In genomic region chr2:238924032-238924431, GRCh38 we compare ENCODE assay signal across 19 cellular contexts.
"Had no signal": no experiment of that assay in that cellular context is flagged by ENCODE, and none has a peak within 500 bp of the region (broad histone marks: within the 10 kb centered on the region; RNA-seq: fewer than 3 reads in every experiment).

No MANE protein-coding gene starts in this region.

- H3K27ac ChIP-seq: dorsolateral prefrontal cortex, neutrophil, testis, tibial nerve had no signal

- H3K4me3 ChIP-seq: dorsolateral prefrontal cortex, testis, tibial nerve had no signal

- H3K4me3 Mint-ChIP-seq: natural killer cell treated with Interleukin-12 subunit alpha and Interleukin-12 subunit beta and Interleukin-15 and Interleukin-18, amount 100 ng/mL, for 72 hours; stimulated activated memory B cell treated with anti-CD40 and anti-IgM and Interleukin-4, amounts not matched to agents 10 μg/mL and 1 μg/mL and 100 μg/mL, for 72 hours; stimulated activated naive CD8-positive, alpha-beta T cell treated with anti-CD3 and anti-CD28 coated beads, Interleukin-15, amount 100 ng/mL, for 72 hours had no signal

- H3K4me1 Mint-ChIP-seq: stimulated activated memory B cell treated with anti-CD40 and anti-IgM and Interleukin-4, amounts not matched to agents 10 μg/mL and 1 μg/mL and 100 μg/mL, for 72 hours; stimulated activated naive CD8-positive, alpha-beta T cell treated with anti-CD3 and anti-CD28 coated beads, Interleukin-15, amount 100 ng/mL, for 72 hours had no signal

- H3K36me3 ChIP-seq: neutrophil, tibial nerve had no signal

- ATAC-seq: natural killer cell treated with Interleukin-12 subunit alpha and Interleukin-12 subunit beta and Interleukin-15 and Interleukin-18, amount 100 ng/mL, for 72 hours; right cardiac atrium; stimulated activated memory B cell treated with anti-CD40 and anti-IgM and Interleukin-4, amounts not matched to agents 10 μg/mL and 1 μg/mL and 100 μg/mL, for 72 hours; stimulated activated naive CD8-positive, alpha-beta T cell treated with anti-CD3 and anti-CD28 coated beads, Interleukin-15, amount 100 ng/mL, for 72 hours had no signal

- H3K27ac Mint-ChIP-seq: natural killer cell treated with Interleukin-12 subunit alpha and Interleukin-12 subunit beta and Interleukin-15 and Interleukin-18, amount 100 ng/mL, for 72 hours; progenitor cell of endocrine pancreas; stimulated activated memory B cell treated with anti-CD40 and anti-IgM and Interleukin-4, amounts not matched to agents 10 μg/mL and 1 μg/mL and 100 μg/mL, for 72 hours; stimulated activated naive CD8-positive, alpha-beta T cell treated with anti-CD3 and anti-CD28 coated beads, Interleukin-15, amount 100 ng/mL, for 72 hours had no signal

- H3K9me3 Mint-ChIP-seq: natural killer cell treated with Interleukin-12 subunit alpha and Interleukin-12 subunit beta and Interleukin-15 and Interleukin-18, amount 100 ng/mL, for 72 hours; stimulated activated memory B cell treated with anti-CD40 and anti-IgM and Interleukin-4, amounts not matched to agents 10 μg/mL and 1 μg/mL and 100 μg/mL, for 72 hours; stimulated activated naive CD8-positive, alpha-beta T cell treated with anti-CD3 and anti-CD28 coated beads, Interleukin-15, amount 100 ng/mL, for 72 hours had no signal

- H3K9me3 ChIP-seq: neutrophil, testis, tibial nerve had no signal

- H3K36me3 Mint-ChIP-seq: natural killer cell treated with Interleukin-12 subunit alpha and Interleukin-12 subunit beta and Interleukin-15 and Interleukin-18, amount 100 ng/mL, for 72 hours; stimulated activated memory B cell treated with anti-CD40 and anti-IgM and Interleukin-4, amounts not matched to agents 10 μg/mL and 1 μg/mL and 100 μg/mL, for 72 hours had no signal

- DNase-seq: central memory CD4-positive, alpha-beta T cell; cortex of kidney; effector CD8-positive, alpha-beta T cell; foreskin melanocyte; hippocampal formation; kidney glomerular epithelial cell; midbrain; right cardiac atrium; stimulated activated CD4-positive, alpha-beta T cell treated with anti-CD3 and anti-CD28 coated beads, Interleukin-15, amount 100 ng/mL, for 24 hours; stimulated activated CD4-positive, alpha-beta T cell treated with anti-CD3 and anti-CD28 coated beads, Interleukin-1b, Interleukin-23, amount 100 ng/mL, for 48 hours; stimulated activated CD4-positive, alpha-beta T cell treated with anti-CD3 and anti-CD28 coated beads, Interleukin-4, amount 100 ng/mL, for 24 hours; stimulated activated naive CD8-positive, alpha-beta T cell treated with anti-CD3 and anti-CD28 coated beads, Interleukin-15, amount 100 ng/mL, for 72 hours; testis had no signal

- H3K27me3 ChIP-seq: dorsolateral prefrontal cortex, testis, tibial nerve had no signal
